In the genomic region with DNA sequence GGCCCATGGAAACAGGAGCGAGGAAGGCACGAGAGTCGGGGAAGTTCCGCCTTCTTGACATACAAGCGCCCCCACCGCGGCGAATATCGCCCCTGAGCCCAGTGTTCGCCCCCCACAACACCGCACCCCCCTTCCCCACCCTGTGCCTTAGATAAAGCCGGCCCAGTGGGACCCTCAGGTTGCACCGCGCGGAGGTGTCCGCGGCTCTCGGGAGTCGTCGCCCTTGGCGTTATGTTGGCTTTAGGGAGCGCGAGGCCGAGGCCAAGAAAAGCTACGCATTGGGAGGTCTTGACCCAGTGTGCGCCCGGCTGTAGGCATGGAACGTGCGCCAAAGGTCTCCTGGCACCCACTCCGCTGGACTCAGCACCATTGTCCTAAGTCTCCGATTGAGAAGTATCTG, we compare ENCODE assay signal across 8 cellular contexts. TPM values are rescaled to one million over a fixed set of nuclear protein-coding genes. Genes with fewer than 3 reads are reported as not detected.
A peak's percentile ranks its signal among the peaks of the same experiment; 100 is the strongest.
DNase-seq lines count a peak whose midpoint lies in the region; TF ChIP-seq lines count a peak whose summit lies in the region.

No MANE protein-coding gene starts in this region.

- no peak for DNase-seq in T-helper 2 cell treated with Interferon-gamma antibody and Interleukin-4, amounts not matched to agents 5 μg/mL and 100 μg/mL, for 36 hours (ENCODE audit: low spot score)
- no peak for DNase-seq in T-helper 2 cell
- DNase-seq in coronary artery (ENCODE audit: low spot score), result no peak
- DNase-seq in mesendoderm, result no peak
- DNase-seq in thyroid gland, result no peak
- DNase-seq in superior temporal gyrus (ENCODE audit: extremely low spot score), result no peak
- no peak for DNase-seq in Calu3
- DNase-seq in NAMALWA (ENCODE audit: low spot score), result no peak

- H3K4me3 Mint-ChIP-seq in T-helper 2 cell treated with Interferon-gamma antibody and Interleukin-4, amounts not matched to agents 5 μg/mL and 100 μg/mL, for 36 hours, result peak overlapping the region; percentile 95
- H3K4me3 Mint-ChIP-seq in Calu3 (ENCODE audit: low read depth, unreplicated experiment), result no peak overlapping the region

- peaks cover 5% of the 10 kb centered on the region for H3K9me3 ChIP-seq in thyroid gland

- no peak overlapping the region for H4K8ac ChIP-seq in mesendoderm (ENCODE audit: low read depth, low read length)

- no peak overlapping the region for H3K56ac ChIP-seq in mesendoderm (ENCODE audit: low read length)

- H3K18ac ChIP-seq in mesendoderm (ENCODE audit: low read length), result no peak overlapping the region

- H3K36me3 Mint-ChIP-seq in T-helper 2 cell treated with Interferon-gamma antibody and Interleukin-4, amounts not matched to agents 5 μg/mL and 100 μg/mL, for 36 hours (ENCODE audit: low read depth), result peaks cover 38% of the 10 kb centered on the region
- peaks cover 7% of the 10 kb centered on the region for H3K36me3 Mint-ChIP-seq in Calu3 (ENCODE audit: insufficient read depth, unreplicated experiment)

- peaks cover 60% of the 10 kb centered on the region for H3K9me3 Mint-ChIP-seq in T-helper 2 cell treated with Interferon-gamma antibody and Interleukin-4, amounts not matched to agents 5 μg/mL and 100 μg/mL, for 36 hours
- H3K9me3 Mint-ChIP-seq in Calu3 (ENCODE audit: low read depth, unreplicated experiment), result peaks cover 16% of the 10 kb centered on the region

- peak overlapping the region; percentile 96 for H3K27ac Mint-ChIP-seq in T-helper 2 cell treated with Interferon-gamma antibody and Interleukin-4, amounts not matched to agents 5 μg/mL and 100 μg/mL, for 36 hours
- H3K27ac Mint-ChIP-seq in Calu3 (ENCODE audit: unreplicated experiment), result no peak overlapping the region

- H3K23ac ChIP-seq in mesendoderm (ENCODE audit: low read length), result no peak overlapping the region

- H2BK120ac ChIP-seq in mesendoderm (ENCODE audit: low read depth, low read length), result no peak overlapping the region

- no CpG with 5 or more reads among the region's 31 CpGs for WGBS in mesendoderm (ENCODE audit: extremely low coverage, insufficient coverage, low lambda C conversion rate)
- WGBS in thyroid gland, 2 donors, result 13 to 29% methylated on average over 14 of the region's 31 CpGs

- intact Hi-C loops in thyroid gland (cut with DNase I) (no loop called here), Calu3 (cut with micrococcal nuclease; ENCODE audit: unreplicated experiment) (no loop called here)

- no peak overlapping the region for H2AK5ac ChIP-seq in mesendoderm (ENCODE audit: low read length)

- H2BK5ac ChIP-seq in mesendoderm (ENCODE audit: low read length), result no peak overlapping the region

- BruUV-seq in Calu3 (replicated peaks; lab: Mats Ljungman, UMichigan), result no TSS peak

- no peak for TF ChIP-seq POLR2A in thyroid gland (IDR thresholded peaks at IDR 0.05)

- H3K27me3 ChIP-seq in mesendoderm (ENCODE audit: insufficient read depth, low read length, poor library complexity) (no peaks in the 10 kb centered on the region), thyroid gland (no peaks in the 10 kb centered on the region)

- H2BK15ac ChIP-seq in mesendoderm (replicated peaks; ENCODE audit: low read depth), result no peak overlapping the region

- CTCF ChIA-PET in Calu3 (lab: Charles Lee), result no interaction called here

- no peaks in the 10 kb centered on the region for H3K79me2 ChIP-seq in mesendoderm (ENCODE audit: control insufficient read depth, insufficient read depth, low read length)

- no peaks in the 10 kb centered on the region for H3K79me1 ChIP-seq in mesendoderm (ENCODE audit: low read length)

- H3K27ac ChIP-seq in coronary artery (peak overlapping the region; percentile 67 to 91), mesendoderm (ENCODE audit: low read depth, low read length) (no peak overlapping the region), thyroid gland (peak overlapping the region in 2 of 3 donors; percentile 52 to 54)

- no peak for TF ChIP-seq CTCF in coronary artery (IDR thresholded peaks at IDR 0.05)
- no peak for TF ChIP-seq CTCF in thyroid gland (IDR thresholded peaks at IDR 0.05)
- no peak for TF ChIP-seq CTCF in Calu3 (IDR thresholded peaks at IDR 0.05; ENCODE audit: unreplicated experiment)

- H3K36me3 ChIP-seq in mesendoderm (ENCODE audit: control insufficient read depth, insufficient read depth, low read length) (no peaks in the 10 kb centered on the region), thyroid gland (peaks cover 17 to 23% of the 10 kb centered on the region in 2 donors)

- peak overlapping the region; percentile 50 for H3K4me2 ChIP-seq in mesendoderm (ENCODE audit: low read length)

- no peak overlapping the region for H4K5ac ChIP-seq in mesendoderm (ENCODE audit: low read length)

- H3K9ac ChIP-seq in mesendoderm (ENCODE audit: low read length), result no peak overlapping the region

- H3K4me1 ChIP-seq in mesendoderm (ENCODE audit: control insufficient read depth, low read depth, low read length) (no peaks in the 10 kb centered on the region), thyroid gland (peaks cover 15% of the 10 kb centered on the region in 2 donors)

- H3K4me3 ChIP-seq in coronary artery (peak overlapping the region; percentile 83), mesendoderm (ENCODE audit: low read length) (peak overlapping the region; percentile 16), thyroid gland (replicated peaks in 1 of 3) (peak overlapping the region; percentile 1 to 67 (median 41))

- peaks cover 13% of the 10 kb centered on the region for H3K4me1 Mint-ChIP-seq in T-helper 2 cell treated with Interferon-gamma antibody and Interleukin-4, amounts not matched to agents 5 μg/mL and 100 μg/mL, for 36 hours (ENCODE audit: low read depth)
- H3K4me1 Mint-ChIP-seq in Calu3 (ENCODE audit: low read depth, unreplicated experiment), result no peaks in the 10 kb centered on the region

- no peaks in the 10 kb centered on the region for H3K27me3 Mint-ChIP-seq in T-helper 2 cell treated with Interferon-gamma antibody and Interleukin-4, amounts not matched to agents 5 μg/mL and 100 μg/mL, for 36 hours (ENCODE audit: low read depth)
- no peaks in the 10 kb centered on the region for H3K27me3 Mint-ChIP-seq in Calu3 (ENCODE audit: unreplicated experiment)

- H3K4ac ChIP-seq in mesendoderm (ENCODE audit: low read depth, low read length), result no peak overlapping the region

RNA-seq across cellular contexts. Expression of gene ZNF132, which starts 0.6 kb away (rescaled TPM):
- 0.41 TPM for polyA plus RNA-seq in mesendoderm (2013, experiment 1 of 2)
- 0.32 TPM for polyA plus RNA-seq in mesendoderm (2013, experiment 2 of 2)
- total RNA-seq in thyroid gland (10 to 100 TPM; 13.3 to 24.3 (median 16.2) TPM), Calu3 (2022) (not detected in 2 replicates)

RNA-seq across cellular contexts. Expression of gene ZNF324B, which starts 10.9 kb away (rescaled TPM):
- 1.7 TPM for polyA plus RNA-seq in mesendoderm (2013, experiment 1 of 2)
- 1.6 TPM for polyA plus RNA-seq in mesendoderm (2013, experiment 2 of 2)
- 10 to 100 TPM; 10.6 to 16.8 (median 13.4) TPM for total RNA-seq in thyroid gland
- total RNA-seq in Calu3 (2022), result 12.0 and 13.7 TPM in 2 replicates

RNA-seq across cellular contexts. Expression of gene ZNF324, which starts 26.3 kb away (rescaled TPM):
- polyA plus RNA-seq in mesendoderm (2013, experiment 1 of 2), result 3.3 TPM
- 4.1 TPM for polyA plus RNA-seq in mesendoderm (2013, experiment 2 of 2)
- total RNA-seq in thyroid gland (10 to 100 TPM; 27.0 to 41.7 (median 32.2) TPM), Calu3 (2022) (16.9 and 18.2 TPM in 2 replicates)

RNA-seq across cellular contexts. Expression of gene ZNF584, which starts 32.1 kb away (rescaled TPM):
- polyA plus RNA-seq in mesendoderm (2013, experiment 1 of 2), result 2.0 TPM
- polyA plus RNA-seq in mesendoderm (2013, experiment 2 of 2), result 1.9 TPM
- total RNA-seq in thyroid gland (10 to 100 TPM; 10.1 to 31.1 (median 23.1) TPM), Calu3 (2022) (21.8 and 23.4 TPM in 2 replicates)

RNA-seq across cellular contexts. Expression of gene ZNF446, which starts 35.6 kb away (rescaled TPM):
- 1.8 TPM for polyA plus RNA-seq in mesendoderm (2013, experiment 1 of 2)
- polyA plus RNA-seq in mesendoderm (2013, experiment 2 of 2), result 1.8 TPM
- 10 to 100 TPM; 15.2 to 30.0 (median 25.6) TPM for total RNA-seq in thyroid gland
- total RNA-seq in Calu3 (2022), result 12.7 and 13.9 TPM in 2 replicates

Comparison
In these comparisons a context has a peak if more than half of its experiments do, and no peak if none do; other contexts are left out.
1. H3K4me3 ChIP-seq: peak in every context shown above with its lines; median percentile 83 in coronary artery; 41 in thyroid gland; 16 in mesendoderm.
2. RNA of gene ZNF132, which starts 0.6 kb away (total RNA-seq): 13.3 to 24.3 TPM in thyroid gland; not detected in Calu3; every median in the first group is over 10 times any median in the second.